ENCODE assay signal across 24 cellular contexts in the genomic region with DNA sequence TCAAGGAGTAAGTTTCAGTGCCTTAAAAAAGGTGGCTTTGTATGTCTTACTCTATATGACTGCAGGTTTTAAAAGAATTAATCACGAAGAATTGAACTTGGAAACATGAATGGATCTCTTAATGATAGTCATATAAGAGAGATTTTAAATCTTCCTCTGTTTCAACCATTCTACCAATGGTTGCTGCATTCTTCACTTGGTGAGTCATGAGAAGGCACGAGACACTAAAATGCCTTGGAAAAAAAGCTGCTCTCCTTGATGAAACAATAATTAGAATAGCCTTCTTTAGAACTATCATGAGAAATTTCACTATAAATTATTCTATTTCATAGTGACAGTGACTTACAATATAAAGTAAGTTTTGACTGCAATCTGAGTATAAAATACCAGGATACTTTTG.
DNase-seq lines count a peak whose midpoint lies in the region; ATAC-seq and TF ChIP-seq lines count a peak whose summit lies in the region.
"Had no signal": no experiment of that assay in that cellular context is flagged by ENCODE, and none has a peak within 500 bp of the region (broad histone marks: within the 10 kb centered on the region; RNA-seq: fewer than 3 reads in every experiment).

No MANE protein-coding gene starts in this region.

- peaks cover 6 to 11% of the 10 kb centered on the region in 2 donors for H3K27me3 Mint-ChIP-seq in stimulated activated naive B cell treated with anti-CD40 and anti-IgM and Interleukin-4, amounts not matched to agents 10 μg/mL and 1 μg/mL and 100 μg/mL, for 72 hours
- H3K27me3 Mint-ChIP-seq: progenitor cell of endocrine pancreas; stimulated activated naive CD8-positive, alpha-beta T cell treated with anti-CD3 and anti-CD28 coated beads, Interleukin-15, Interleukin-2, amounts not matched to agents 100 ng/mL and 50 ng/mL, for 24 hours had no signal

- H3K9me3 Mint-ChIP-seq in stimulated activated naive B cell treated with anti-CD40 and anti-IgM and Interleukin-4, amounts not matched to agents 10 μg/mL and 1 μg/mL and 100 μg/mL, for 72 hours: peaks cover 6 to 9% of the 10 kb centered on the region in 2 donors
- H3K9me3 Mint-ChIP-seq: activated naive CD8-positive, alpha-beta T cell treated with anti-CD3 and anti-CD28 coated beads for 36 hours had no signal

- ATAC-seq in HG02938 (IDR thresholded peaks at IDR 0.05; ENCODE audit: unreplicated experiment): no peak
- no peak for ATAC-seq in stimulated activated naive B cell treated with anti-CD40 and anti-IgM and Interleukin-4, amounts not matched to agents 10 μg/mL and 1 μg/mL and 100 μg/mL, for 72 hours (replicated peaks)
- ATAC-seq: activated T-helper 17 cell treated with anti-CD3 and anti-CD28 coated beads, Interleukin-2, amount 50 U/mL, for 72 hours; HCT116 had no signal

- peak; percentile 18 for DNase-seq in GM04503 (ENCODE audit: low read depth)
- DNase-seq in amniotic epithelial cell (ENCODE audit: low read depth): peak; percentile 7
- peak; percentile 62 for DNase-seq in fibroblast of peridontal ligament (ENCODE audit: extremely low read depth)
- DNase-seq in retinal pigment epithelial cell (ENCODE audit: low read depth): peak; percentile 11
- DNase-seq in NCI-H2107 treated with DMSO at 0.1 percent for 48 hours (lab: John Stamatoyannopoulos, UW; ENCODE audit: unreplicated experiment): no peak
- no peak for DNase-seq in stimulated activated naive B cell treated with anti-CD40 and anti-IgM and Interleukin-4, amounts not matched to agents 10 μg/mL and 1 μg/mL and 100 μg/mL, for 72 hours
- DNase-seq: activated naive CD8-positive, alpha-beta T cell treated with anti-CD3 and anti-CD28 coated beads for 36 hours; COR-L47; DND-41; dorsolateral prefrontal cortex; NCI-H1417 treated with DMSO at 0.1 percent for 48 hours; NCI-H2171; NCI-H526; small intestine; stimulated activated CD4-positive, alpha-beta T cell treated with anti-CD3 and anti-CD28 coated beads, Interleukin-2, amount 100 ng/mL, for 48 hours had no signal

- no peak overlapping the region for H3K4me3 Mint-ChIP-seq in stimulated activated naive B cell treated with anti-CD40 and anti-IgM and Interleukin-4, amounts not matched to agents 10 μg/mL and 1 μg/mL and 100 μg/mL, for 72 hours
- H3K4me3 Mint-ChIP-seq: activated naive CD8-positive, alpha-beta T cell treated with anti-CD3 and anti-CD28 coated beads for 36 hours; activated T-helper 17 cell treated with anti-CD3 and anti-CD28 coated beads, Interleukin-2, amount 50 U/mL, for 72 hours; B cell; neural progenitor cell; stimulated activated naive CD8-positive, alpha-beta T cell treated with anti-CD3 and anti-CD28 coated beads, Interleukin-15, Interleukin-2, amounts not matched to agents 100 ng/mL and 50 ng/mL, for 24 hours had no signal

- no peaks in the 10 kb centered on the region for H3K36me3 Mint-ChIP-seq in stimulated activated naive B cell treated with anti-CD40 and anti-IgM and Interleukin-4, amounts not matched to agents 10 μg/mL and 1 μg/mL and 100 μg/mL, for 72 hours
- H3K36me3 Mint-ChIP-seq: activated naive CD8-positive, alpha-beta T cell treated with anti-CD3 and anti-CD28 coated beads for 36 hours had no signal

- H3K4me3 ChIP-seq in retinal pigment epithelial cell (ENCODE audit: low read length): no peak overlapping the region
- H3K4me3 ChIP-seq: cardiac muscle cell, dorsolateral prefrontal cortex, neural progenitor cell, tibial nerve had no signal

- no peak for TF ChIP-seq CTCF in retinal pigment epithelial cell (conservative IDR thresholded peaks at IDR 0.05; ENCODE audit: low read depth, low read length)

- no peaks in the 10 kb centered on the region for H3K4me1 Mint-ChIP-seq in stimulated activated naive B cell treated with anti-CD40 and anti-IgM and Interleukin-4, amounts not matched to agents 10 μg/mL and 1 μg/mL and 100 μg/mL, for 72 hours
- H3K4me1 Mint-ChIP-seq: activated naive CD8-positive, alpha-beta T cell treated with anti-CD3 and anti-CD28 coated beads for 36 hours; activated T-helper 17 cell treated with anti-CD3 and anti-CD28 coated beads, Interleukin-2, amount 50 U/mL, for 72 hours; B cell had no signal

- no peak overlapping the region for H3K27ac Mint-ChIP-seq in stimulated activated naive B cell treated with anti-CD40 and anti-IgM and Interleukin-4, amounts not matched to agents 10 μg/mL and 1 μg/mL and 100 μg/mL, for 72 hours
- H3K27ac Mint-ChIP-seq: activated naive CD8-positive, alpha-beta T cell treated with anti-CD3 and anti-CD28 coated beads for 36 hours; activated T-helper 17 cell treated with anti-CD3 and anti-CD28 coated beads, Interleukin-2, amount 50 U/mL, for 72 hours; B cell; neural progenitor cell; progenitor cell of endocrine pancreas; stimulated activated naive CD8-positive, alpha-beta T cell treated with anti-CD3 and anti-CD28 coated beads, Interleukin-15, Interleukin-2, amounts not matched to agents 100 ng/mL and 50 ng/mL, for 24 hours had no signal

Comparison
In these comparisons a context has a peak if more than half of its experiments do, and no peak if none do; other contexts are left out.
1. DNase-seq: peak in GM04503 (single experiment), amniotic epithelial cell (single experiment), fibroblast of peridontal ligament (single experiment) and retinal pigment epithelial cell (single experiment); none in NCI-H2107 treated with DMSO at 0.1 percent for 48 hours (single experiment) and stimulated activated naive B cell treated with anti-CD40 and anti-IgM and Interleukin-4, amounts not matched to agents 10 μg/mL and 1 μg/mL and 100 μg/mL, for 72 hours (single experiment).